17 cellular contexts compared by ENCODE assay signal in genomic region chr3:120275553-120276092, GRCh38. TPM values are rescaled to one million over a fixed set of nuclear protein-coding genes. Genes with fewer than 3 reads are reported as not detected.
DNase-seq lines count a peak whose midpoint lies in the region; ATAC-seq and FAIRE-seq lines count a peak whose summit lies in the region.
"Had no signal": no experiment of that assay in that cellular context is flagged by ENCODE, and none has a peak within 500 bp of the region (broad histone marks: within the 10 kb centered on the region; RNA-seq: fewer than 3 reads in every experiment).

No MANE protein-coding gene starts in this region.

- no peak overlapping the region for H3K4me3 ChIP-seq in skeletal muscle cell (ENCODE audit: low read depth, low read length)
- H3K4me3 ChIP-seq: Peyer's patch, SJSA1 had no signal

- peak; percentile 7 for DNase-seq in NCI-H446 treated with DMSO at 0.1 percent for 48 hours (lab: John Stamatoyannopoulos, UW)
- no peak for DNase-seq in NCI-H446 (lab: John Stamatoyannopoulos, UW)
- peak; percentile 64 for DNase-seq in NCI-H524 treated with DMSO at 0.1 percent for 48 hours (lab: John Stamatoyannopoulos, UW)
- peak; percentile 97 for DNase-seq in myocyte (ENCODE audit: low read depth)
- DNase-seq in skeletal muscle cell (ENCODE audit: low read depth): peak; percentile 29
- no peak for DNase-seq in urothelium cell line (ENCODE audit: low spot score)
- DNase-seq: AML-193; CD8-positive, alpha-beta T cell; GDM1; KG1; MV-4-11; NCI-H2227 treated with DMSO at 0.1 percent for 48 hours; Peyer's patch had no signal

- ATAC-seq in HG02763 (IDR thresholded peaks at IDR 0.05; ENCODE audit: unreplicated experiment) (no peak), GM18502 (IDR thresholded peaks at IDR 0.05; ENCODE audit: poor library complexity, unreplicated experiment) (no peak)
- ATAC-seq: CD8-positive, alpha-beta T cell had no signal

- FAIRE-seq in urothelium cell line (lab: Jason Lieb, UNC): no peak
- FAIRE-seq: HTR-8/SVneo had no signal

RNA-seq across cellular contexts. Expression of gene GPR156, which starts 9.4 kb away (rescaled TPM):
- 1.2 and 1.9 TPM in 2 replicates for total RNA-seq in myocyte
- polyA plus RNA-seq in myocyte (2012): 0.32 TPM
- total RNA-seq: Peyer's patch had no signal

Comparison
In these comparisons a context has a peak if more than half of its experiments do, and no peak if none do; other contexts are left out.
1. DNase-seq: peak in NCI-H446 treated with DMSO at 0.1 percent for 48 hours (single experiment), NCI-H524 treated with DMSO at 0.1 percent for 48 hours (single experiment), myocyte (single experiment) and skeletal muscle cell (single experiment); none in NCI-H446 (0 of 2) and urothelium cell line (single experiment).